8 cellular contexts compared by ENCODE assay signal in the genomic region with DNA sequence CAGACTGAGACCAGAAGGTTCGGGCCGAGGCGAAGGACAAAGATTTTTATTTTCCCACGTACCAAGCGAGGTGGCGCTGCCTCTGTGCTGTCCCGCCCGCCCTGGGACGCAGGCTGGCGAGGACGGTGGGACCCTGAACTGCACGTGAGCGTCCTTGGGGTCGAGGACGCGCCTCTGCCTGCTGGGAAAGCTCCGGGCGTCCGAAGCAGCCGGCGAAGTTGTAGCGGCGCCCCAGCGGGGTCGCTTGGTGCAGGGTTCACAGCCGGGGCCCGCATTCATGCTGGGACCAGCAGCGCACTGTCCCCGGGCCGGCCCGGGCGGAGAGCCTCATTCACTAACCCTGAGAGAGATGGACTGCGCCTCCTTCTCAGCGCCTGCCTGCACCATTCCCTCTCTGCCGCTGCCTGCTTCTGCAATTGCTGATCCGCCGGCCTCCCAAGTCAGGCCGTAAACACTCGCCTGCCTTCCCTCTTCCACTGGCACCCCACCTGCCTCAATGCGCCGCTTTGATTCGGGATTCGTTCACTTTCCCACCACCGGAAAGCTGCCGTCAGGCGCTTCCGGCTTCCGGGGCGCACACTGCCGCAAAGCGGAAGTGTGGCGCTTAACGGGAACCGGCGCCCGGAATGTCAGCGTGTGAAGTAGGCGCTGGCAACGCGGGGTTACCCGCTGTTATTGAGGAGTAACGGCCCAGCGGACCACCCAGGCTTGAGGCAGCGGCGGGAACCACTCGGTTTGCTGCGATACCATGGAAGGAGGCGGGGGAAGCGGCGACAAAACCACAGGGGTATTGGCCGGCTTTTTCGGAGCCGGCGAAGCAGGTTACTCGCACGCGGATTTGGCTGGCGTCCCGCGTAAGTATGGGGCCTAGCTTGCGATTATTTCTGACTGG. TPM values are rescaled to one million over a fixed set of nuclear protein-coding genes. Genes with fewer than 3 reads are reported as not detected.
DNase-seq lines count a peak whose midpoint lies in the region; ATAC-seq and TF ChIP-seq lines count a peak whose summit lies in the region.
"Not testable (repeated sequence)": the region's sequence is repeated elsewhere in the genome, so short reads cannot be mapped to it uniquely, and the experiment has no call there.

TSS of gene PARG (minus strand) at position 581 of the 892 bp plus-strand sequence. CDS start at position 279, 302 bp downstream.
A gene with protein sequence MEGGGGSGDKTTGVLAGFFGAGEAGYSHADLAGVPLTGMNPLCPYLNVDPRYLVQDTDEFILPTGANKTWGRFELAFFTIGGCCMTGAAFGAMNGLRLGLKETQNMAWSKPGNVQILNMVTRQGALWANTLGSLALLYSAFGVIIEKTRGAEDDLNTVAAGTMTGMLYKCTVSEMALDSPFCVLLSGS (plus strand): TSS at position 607 of the 892 bp plus-strand sequence. CDS start 142 bp downstream, at position 749.

- peak; percentile 59 for ATAC-seq in GM21576 (IDR thresholded peaks at IDR 0.05; ENCODE audit: unreplicated experiment)

- H3K9me3 Mint-ChIP-seq in IgD-negative memory B cell, result not testable (repeated sequence)

- peak within 1 kb of the TSS; percentile 58 for H3K4me3 ChIP-seq in epithelial cell of proximal tubule (ENCODE audit: low read depth, low read length)

- H3K36me3 Mint-ChIP-seq in IgD-negative memory B cell, result not testable (repeated sequence)

- DNase-seq in DMS153 treated with DMSO at 0.1 percent for 48 hours (lab: John Stamatoyannopoulos, UW; ENCODE audit: unreplicated experiment) (peak; percentile 61), mucosa of gallbladder (ENCODE audit: low spot score) (peak; percentile 82)
- DNase-seq in activated T-cell treated with anti-CD3 and anti-CD28 coated beads, Interleukin-2, amount 50 U/mL, for 1 hour, result peak; percentile 83
- not testable (repeated sequence) for DNase-seq in epithelial cell of proximal tubule (ENCODE audit: low read depth)
- DNase-seq in stimulated activated CD8-positive, alpha-beta memory T cell treated with anti-CD3 and anti-CD28 coated beads, Interleukin-2, amount 100 ng/mL, for 48 hours (ENCODE audit: low read depth in 2 of 2), result peak; percentile 68 to 69

- H3K27me3 Mint-ChIP-seq in IgD-negative memory B cell, result not testable (repeated sequence)

- TF ChIP-seq CTCF in epithelial cell of proximal tubule (conservative IDR thresholded peaks at IDR 0.05; ENCODE audit: low read depth, low read length), result not testable (repeated sequence)

- peaks cover 10 to 26% (median 22%) of the 10 kb centered on the region in 3 donors for H3K4me1 Mint-ChIP-seq in IgD-negative memory B cell

- H3K27ac Mint-ChIP-seq in IgD-negative memory B cell, result peak within 1 kb of the TSS; percentile 85 to 98 (median 93)

- peak within 1 kb of the TSS; percentile 98 to 100 (median 100) for H3K4me3 Mint-ChIP-seq in IgD-negative memory B cell

TF ChIP-seq in PFSK-1, 5 proteins besides CTCF, POLR2A, EP300 and RAD21:
- TF ChIP-seq POLR2AphosphoS5 (IDR thresholded peaks at IDR 0.05; ENCODE audit: low read depth, low read length) (peak; percentile 69; the same call in 1 of the 2 replicates), TAF1 (IDR thresholded peaks at IDR 0.05; ENCODE audit: borderline replicate concordance, insufficient read depth, low read length) (peak; percentile 73; the same call in 1 of the 2 replicates)

RNA-seq across cellular contexts. Expression of gene PARG, which starts in this region (rescaled TPM):
- polyA plus RNA-seq in IgD-negative memory B cell, result 16.7 TPM
- 23.3 TPM for polyA plus RNA-seq in PFSK-1 (2012; ENCODE audit: insufficient read length, low read depth)
- 20.4 and 24.3 TPM in 2 replicates for total RNA-seq in epithelial cell of proximal tubule
- total RNA-seq in mucosa of gallbladder, result 31.7 TPM

RNA-seq across cellular contexts. Expression of the second gene that starts in this region (rescaled TPM):
- 18.5 TPM for polyA plus RNA-seq in IgD-negative memory B cell
- 15.3 TPM for polyA plus RNA-seq in PFSK-1 (2012; ENCODE audit: insufficient read length, low read depth)
- total RNA-seq in epithelial cell of proximal tubule (10.6 and 12.8 TPM in 2 replicates), mucosa of gallbladder (9.6 TPM)
